In the genomic region with DNA sequence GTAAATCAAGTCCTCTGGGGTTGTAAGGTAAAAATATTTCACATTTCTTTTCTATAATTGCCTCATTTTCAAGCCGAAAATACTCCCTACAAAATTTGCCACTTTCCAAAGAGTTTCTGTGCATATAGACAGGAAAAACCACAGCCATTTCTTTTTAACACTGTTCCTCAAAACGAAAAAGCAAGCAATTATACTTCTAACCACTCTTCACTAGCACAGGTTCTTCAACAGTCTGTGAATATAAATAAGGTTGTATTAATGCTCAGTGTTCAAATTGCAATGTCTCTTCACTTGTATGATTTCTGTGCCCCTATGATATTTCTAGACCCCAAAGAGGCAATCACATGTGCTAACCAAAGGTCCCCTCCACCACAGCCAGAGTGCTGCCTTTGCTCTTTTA, we compare ENCODE assay signal across 26 cellular contexts.
A peak's percentile ranks its signal among the peaks of the same experiment; 100 is the strongest.
DNase-seq lines count a peak whose midpoint lies in the region; ATAC-seq, FAIRE-seq and TF ChIP-seq lines count a peak whose summit lies in the region.
"Had no signal": no experiment of that assay in that cellular context is flagged by ENCODE, and none has a peak within 500 bp of the region (broad histone marks: within the 10 kb centered on the region; RNA-seq: fewer than 3 reads in every experiment).

No MANE protein-coding gene starts in this region.

- TF ChIP-seq POLR2A in breast epithelium (IDR thresholded peaks at IDR 0.05) (no peak), GM12878 (IDR thresholded peaks at IDR 0.05; ENCODE audit: low read depth, low read length) (no peak)

- TF ChIP-seq CTCF in MCF 10A (IDR thresholded peaks at IDR 0.05; ENCODE audit: unreplicated experiment) = no peak
- TF ChIP-seq CTCF in breast epithelium (IDR thresholded peaks at IDR 0.05) = no peak
- TF ChIP-seq CTCF in Loucy (conservative IDR thresholded peaks at IDR 0.05; ENCODE audit: low read length) = no peak
- no peak for TF ChIP-seq CTCF in GM12878 (IDR thresholded peaks at IDR 0.05 in 2 of 3, conservative IDR thresholded peaks at IDR 0.05 in 1 of 3; ENCODE audit: control insufficient read depth in 2 of 3, extremely low read depth in 1 of 3, insufficient read depth in 1 of 3, low read depth in 3 of 3, low read length in 3 of 3)

- RAD21 ChIA-PET in GM12878 (lab: Charles Lee; ENCODE audit: unreplicated experiment) = interaction anchor here (0.7 to 2.8 kb wide), 4 partner anchors 19 to 135 kb away, joined by 3 to 15 read pairs (median 6); no protein-coding TSS in a partner anchor

- H4K20me1 ChIP-seq in Loucy (ENCODE audit: insufficient read depth, low read length, poor library complexity, severe bottlenecking) = no peaks in the 10 kb centered on the region
- no peaks in the 10 kb centered on the region for H4K20me1 ChIP-seq in GM12878 (ENCODE audit: control insufficient read depth, insufficient read depth)

- no peaks in the 10 kb centered on the region for H3K9me3 ChIP-seq in breast epithelium
- H3K9me3 ChIP-seq in Loucy (ENCODE audit: insufficient read depth, low read depth, low read length) = no peaks in the 10 kb centered on the region
- H3K9me3 ChIP-seq in GM12878 (replicated peaks; ENCODE audit: control insufficient read depth, insufficient read depth, low read length) = no peaks in the 10 kb centered on the region
- H3K9me3 ChIP-seq: body of pancreas, stomach, tibial artery had no signal

- no peak for DNase-seq in MCF 10A (ENCODE audit: unreplicated experiment)
- DNase-seq in breast epithelium (ENCODE audit: low spot score in 2 of 2) = no peak
- DNase-seq in GM12878 (ENCODE audit: low read depth, low spot score) = no peak
- DNase-seq in HuH-7.5 (ENCODE audit: low spot score) = no peak
- DNase-seq in NCI-H128 (lab: John Stamatoyannopoulos, UW; ENCODE audit: unreplicated experiment) = no peak
- no peak for DNase-seq in activated T-helper 1 cell treated with anti-CD3 and anti-CD28 coated beads, Interleukin-12 subunit alpha, Interleukin-12 subunit beta, Interleukin-2, Interleukin-4 antibody, amounts not matched to agents 30 ng/mL and 10 ng/mL and 1 ng/mL, durations not matched to agents 14 hours and 24 hours and 36 hours (ENCODE audit: low spot score)
- DNase-seq: ACHN; activated CD4-positive, alpha-beta T cell treated with anti-CD3 and anti-CD28 coated beads, Interleukin-2, amount 50 U/mL, for 4 hours; activated effector memory CD4-positive, alpha-beta T cell treated with anti-CD3 and anti-CD28 coated beads, Interleukin-2, amount 50 U/mL, for 16 hours; body of pancreas; DMS53; dorsolateral prefrontal cortex; hypothalamus; immature natural killer cell; left colon; mesenchymal stem cell; NCI-H1105 treated with DMSO at 0.1 percent for 48 hours; NCI-H2029 treated with DMSO at 0.1 percent for 48 hours; NCI-H82; right cardiac atrium; Right ventricle myocardium superior; stimulated activated CD4-positive, alpha-beta T cell treated with anti-CD3 and anti-CD28 coated beads, Interleukin-2, amount 100 ng/mL, for 24 hours; stomach; tibial artery had no signal

- no peak for TF ChIP-seq RAD21 in GM12878 (IDR thresholded peaks at IDR 0.05; ENCODE audit: insufficient read depth, low read depth, low read length)

- SMC1A ChIA-PET in GM12878 (lab: Charles Lee; ENCODE audit: uncharacterized antibody, unreplicated experiment) = interaction anchor here (1.2 to 2.7 kb wide), 6 partner anchors 9 to 228 kb away, joined by 3 to 11 read pairs (median 6); no protein-coding TSS in a partner anchor

- in situ Hi-C loops in GM12878 (cut with MboI) = no loop called here

- no peaks in the 10 kb centered on the region for H3K27me3 Mint-ChIP-seq in MCF 10A (ENCODE audit: insufficient read depth, unreplicated experiment)
- no peaks in the 10 kb centered on the region for H3K27me3 Mint-ChIP-seq in activated T-helper 1 cell treated with anti-CD3 and anti-CD28 coated beads, Interleukin-12 subunit alpha, Interleukin-12 subunit beta, Interleukin-2, Interleukin-4 antibody, amounts not matched to agents 30 ng/mL and 10 ng/mL and 1 ng/mL, durations not matched to agents 14 hours and 24 hours and 36 hours (ENCODE audit: insufficient read depth)

- intact Hi-C loops in MCF 10A (cut with micrococcal nuclease) = loop anchor here (1.0 to 10.0 kb wide), 2 partner anchors 144 to 214 kb away; no protein-coding TSS in a partner anchor
- intact Hi-C loops in breast epithelium (cut with DNase I; ENCODE audit: low total_unique reads) = no loop called here
- intact Hi-C loops in GM12878 (cut with micrococcal nuclease; ENCODE audit: unreplicated experiment) = no loop called here
- intact Hi-C loops in activated T-helper 1 cell treated with anti-CD3 and anti-CD28 coated beads, Interleukin-12 subunit alpha, Interleukin-12 subunit beta, Interleukin-2, Interleukin-4 antibody, amounts not matched to agents 30 ng/mL and 10 ng/mL and 1 ng/mL, durations not matched to agents 14 hours and 24 hours and 36 hours (cut with micrococcal nuclease) = no loop called here

- H3K4me3 ChIP-seq in breast epithelium = no peak overlapping the region
- peak overlapping the region; percentile 71 for H3K4me3 ChIP-seq in Loucy (ENCODE audit: low read length, poor library complexity, severe bottlenecking)
- no peak overlapping the region for H3K4me3 ChIP-seq in GM12878
- H3K4me3 ChIP-seq: body of pancreas, stomach, tibial artery had no signal

- H3K27ac ChIP-seq in breast epithelium (no peak overlapping the region), GM12878 (ENCODE audit: control insufficient read depth, insufficient read depth) (no peak overlapping the region)
- H3K27ac ChIP-seq: body of pancreas, dorsolateral prefrontal cortex, stomach, tibial artery had no signal

- H3K4me2 ChIP-seq in Loucy (ENCODE audit: low read depth, low read length, poor library complexity, severe bottlenecking) (peak overlapping the region; percentile 88), GM12878 (ENCODE audit: control insufficient read depth, insufficient read depth) (no peak overlapping the region)

- H3K4me3 Mint-ChIP-seq in MCF 10A (ENCODE audit: unreplicated experiment) = no peak overlapping the region
- H3K4me3 Mint-ChIP-seq in activated T-helper 1 cell treated with anti-CD3 and anti-CD28 coated beads, Interleukin-12 subunit alpha, Interleukin-12 subunit beta, Interleukin-2, Interleukin-4 antibody, amounts not matched to agents 30 ng/mL and 10 ng/mL and 1 ng/mL, durations not matched to agents 14 hours and 24 hours and 36 hours = no peak overlapping the region

- H3K27ac Mint-ChIP-seq in MCF 10A (ENCODE audit: low read depth, unreplicated experiment) = peak overlapping the region; percentile 85
- no peak overlapping the region for H3K27ac Mint-ChIP-seq in activated T-helper 1 cell treated with anti-CD3 and anti-CD28 coated beads, Interleukin-12 subunit alpha, Interleukin-12 subunit beta, Interleukin-2, Interleukin-4 antibody, amounts not matched to agents 30 ng/mL and 10 ng/mL and 1 ng/mL, durations not matched to agents 14 hours and 24 hours and 36 hours

- CTCF ChIA-PET in MCF 10A (lab: Yijun Ruan, JAX) (interaction anchor here (0.6 to 1.5 kb wide), 9 partner anchors 10 to 891 kb away, joined by 3 to 8 read pairs (median 3); no protein-coding TSS in a partner anchor), GM12878 (lab: Yijun Ruan, JAX) (interaction anchor here (0.6 to 2.3 kb wide), 12 partner anchors 10 to 315 kb away, joined by 3 to 7 read pairs (median 4); no protein-coding TSS in a partner anchor)

- no peaks in the 10 kb centered on the region for H3K9me2 ChIP-seq in Loucy (replicated peaks; ENCODE audit: low read depth, low read length)

- no peaks in the 10 kb centered on the region for H3K36me3 Mint-ChIP-seq in MCF 10A (ENCODE audit: insufficient read depth, unreplicated experiment)
- no peaks in the 10 kb centered on the region for H3K36me3 Mint-ChIP-seq in activated T-helper 1 cell treated with anti-CD3 and anti-CD28 coated beads, Interleukin-12 subunit alpha, Interleukin-12 subunit beta, Interleukin-2, Interleukin-4 antibody, amounts not matched to agents 30 ng/mL and 10 ng/mL and 1 ng/mL, durations not matched to agents 14 hours and 24 hours and 36 hours (ENCODE audit: low read depth)
- H3K36me3 Mint-ChIP-seq: immature natural killer cell had no signal

- WGBS in GM12878 (ENCODE audit: insufficient coverage, insufficient replicate concordance, low lambda C conversion rate, missing lambda C conversion rate) = 0% methylated on average over 2 of the region's 2 CpGs

- POLR2A ChIA-PET in MCF 10A (lab: Yijun Ruan, JAX) (interaction anchor here (0.6 to 0.8 kb wide), 2 partner anchors 16 to 38 kb away, joined by 3 read pairs; no protein-coding TSS in a partner anchor), GM12878 (lab: Charles Lee) (no interaction called here)

- H2AFZ ChIP-seq in Loucy (ENCODE audit: low read length) (peak overlapping the region; percentile 83), GM12878 (ENCODE audit: control insufficient read depth, low read depth, low read length) (no peak overlapping the region; the same call in 1 of the 2 replicates)

- no peak for TF ChIP-seq EP300 in GM12878 (IDR thresholded peaks at IDR 0.05; ENCODE audit: borderline replicate concordance in 1 of 2, control insufficient read depth in 1 of 2, low read depth in 2 of 2, low read length in 2 of 2)

- H3K9me3 Mint-ChIP-seq in MCF 10A (ENCODE audit: unreplicated experiment) = no peaks in the 10 kb centered on the region
- no peaks in the 10 kb centered on the region for H3K9me3 Mint-ChIP-seq in activated T-helper 1 cell treated with anti-CD3 and anti-CD28 coated beads, Interleukin-12 subunit alpha, Interleukin-12 subunit beta, Interleukin-2, Interleukin-4 antibody, amounts not matched to agents 30 ng/mL and 10 ng/mL and 1 ng/mL, durations not matched to agents 14 hours and 24 hours and 36 hours

- H3K79me2 ChIP-seq in Loucy (ENCODE audit: insufficient read depth, low read length) = no peaks in the 10 kb centered on the region
- no peaks in the 10 kb centered on the region for H3K79me2 ChIP-seq in GM12878 (ENCODE audit: control insufficient read depth, insufficient read depth, low read length)

- peaks cover 12% of the 10 kb centered on the region for H3K4me1 Mint-ChIP-seq in MCF 10A (ENCODE audit: insufficient read depth, unreplicated experiment)
- no peaks in the 10 kb centered on the region for H3K4me1 Mint-ChIP-seq in activated T-helper 1 cell treated with anti-CD3 and anti-CD28 coated beads, Interleukin-12 subunit alpha, Interleukin-12 subunit beta, Interleukin-2, Interleukin-4 antibody, amounts not matched to agents 30 ng/mL and 10 ng/mL and 1 ng/mL, durations not matched to agents 14 hours and 24 hours and 36 hours (ENCODE audit: low read depth)

- ATAC-seq in GM12878 = peak; percentile 57
- ATAC-seq: body of pancreas, left colon, right cardiac atrium had no signal

- no TSS peak for BruUV-seq in MCF 10A (replicated peaks; lab: Mats Ljungman, UMichigan)
- no TSS peak for BruUV-seq in GM12878 (replicated peaks; lab: Mats Ljungman, UMichigan)

- no peak for FAIRE-seq in GM12878 (lab: Jason Lieb, UNC)
- FAIRE-seq: G401.6 had no signal

- H3K4me1 ChIP-seq in breast epithelium (no peaks in the 10 kb centered on the region), Loucy (ENCODE audit: insufficient read depth, low read length, poor library complexity, severe bottlenecking) (peaks cover 44% of the 10 kb centered on the region), GM12878 (ENCODE audit: control insufficient read depth, insufficient read depth, low read length) (no peaks in the 10 kb centered on the region)
- H3K4me1 ChIP-seq: body of pancreas, stomach, tibial artery had no signal

- H3K27me3 ChIP-seq in breast epithelium (no peaks in the 10 kb centered on the region), Loucy (ENCODE audit: insufficient read depth, low read length, poor library complexity, severe bottlenecking) (no peaks in the 10 kb centered on the region), GM12878 (replicated peaks in 1 of 2; ENCODE audit: control insufficient read depth in 2 of 2, insufficient read depth in 2 of 2, low read length in 1 of 2) (no peaks in the 10 kb centered on the region; a peak in 1 of 4 replicates)
- H3K27me3 ChIP-seq: body of pancreas, stomach, tibial artery had no signal

- H3F3A ChIP-seq in Loucy (ENCODE audit: low read depth) = no peaks in the 10 kb centered on the region; the same call in 1 of the 2 replicates

- peak overlapping the region; percentile 72 for H3K9ac ChIP-seq in Loucy (ENCODE audit: low read depth, low read length, poor library complexity, severe bottlenecking)
- no peak overlapping the region for H3K9ac ChIP-seq in GM12878 (ENCODE audit: control insufficient read depth, insufficient read depth, low read length)

- H3K36me3 ChIP-seq in breast epithelium = no peaks in the 10 kb centered on the region
- H3K36me3 ChIP-seq in Loucy (ENCODE audit: insufficient read depth, low read length) = no peaks in the 10 kb centered on the region
- H3K36me3 ChIP-seq in GM12878 (ENCODE audit: control insufficient read depth in 2 of 2, insufficient read depth in 2 of 2, low read length in 1 of 2) = no peaks in the 10 kb centered on the region
- H3K36me3 ChIP-seq: stomach, tibial artery had no signal
